25 cellular contexts compared by ENCODE assay signal in the genomic region with DNA sequence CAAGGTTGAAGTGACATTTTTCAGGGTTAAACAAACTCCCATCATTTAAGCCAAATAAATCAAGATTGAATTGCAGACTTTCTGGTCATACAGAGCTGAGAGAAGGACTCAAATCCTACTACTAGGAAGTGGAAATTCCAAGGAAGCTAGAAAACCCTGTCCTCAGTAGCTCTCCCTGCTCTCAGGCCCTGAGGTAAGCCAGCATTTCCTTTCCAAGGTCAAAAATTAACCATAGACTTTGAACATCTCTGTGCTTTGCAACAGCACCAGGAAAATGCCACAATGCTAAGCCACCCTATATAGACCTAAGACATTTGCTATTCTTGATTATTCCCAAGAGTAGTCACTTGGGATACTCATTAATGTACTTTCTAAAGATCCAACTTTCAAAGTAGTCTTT. TPM values are rescaled to one million over a fixed set of nuclear protein-coding genes. Genes with fewer than 3 reads are reported as not detected.
DNase-seq lines count a peak whose midpoint lies in the region; ATAC-seq, FAIRE-seq and TF ChIP-seq lines count a peak whose summit lies in the region.
"Had no signal": no experiment of that assay in that cellular context is flagged by ENCODE, and none has a peak within 500 bp of the region (broad histone marks: within the 10 kb centered on the region; RNA-seq: fewer than 3 reads in every experiment).

No MANE protein-coding gene starts in this region.

- DNase-seq in IMR-90: no peak
- no peak for DNase-seq in astrocyte (ENCODE audit: low read depth)
- DNase-seq in left lobe of liver (ENCODE audit: low spot score): no peak
- no peak for DNase-seq in trophoblast cell
- DNase-seq in breast epithelium (ENCODE audit: low spot score in 2 of 2): no peak
- no peak for DNase-seq in testis
- DNase-seq: activated CD4-positive, alpha-beta T cell treated with anti-CD3 and anti-CD28 coated beads, Interleukin-2, amount 10 ng/mL, durations not matched to agents 7 days and 5 days; activated naive CD4-positive, alpha-beta T cell treated with Interleukin-2 at 50 U/mL for 16 hours; activated T-cell treated with anti-CD3 and anti-CD28 coated beads, Interleukin-2, amount 50 U/mL, for 48 hours; adrenal gland; brain microvascular endothelial cell; Calu3; effector CD4-positive, alpha-beta T cell; naive thymus-derived CD4-positive, alpha-beta T cell; NCI-H146; NCI-H446; ovary; SIG-M5; spleen; SW 1271; T1000; WERI-Rb-1 had no signal

- H2BK12ac ChIP-seq in trophoblast cell (ENCODE audit: low read length): no peak overlapping the region

- H3K9me1 ChIP-seq in IMR-90 (ENCODE audit: insufficient read depth, low read length): peaks cover 25% of the 10 kb centered on the region

- no peak overlapping the region for H3K4me2 ChIP-seq in IMR-90 (ENCODE audit: low read depth, low read length)
- H3K4me2 ChIP-seq in astrocyte (ENCODE audit: low read length): no peak overlapping the region
- H3K4me2 ChIP-seq in trophoblast cell (ENCODE audit: low read length): no peak overlapping the region

- H2AFZ ChIP-seq in IMR-90 (replicated peaks; ENCODE audit: low read length, poor library complexity): no peak overlapping the region
- no peak overlapping the region for H2AFZ ChIP-seq in astrocyte (ENCODE audit: low read depth, low read length)
- no peak overlapping the region for H2AFZ ChIP-seq in trophoblast cell (ENCODE audit: insufficient read depth, low read length, poor library complexity)

- H3K27ac ChIP-seq in IMR-90 (ENCODE audit: insufficient read depth, low read length): no peak overlapping the region
- H3K27ac ChIP-seq in astrocyte (ENCODE audit: low read depth, low read length): no peak overlapping the region
- no peak overlapping the region for H3K27ac ChIP-seq in trophoblast cell (ENCODE audit: low read depth, low read length)
- H3K27ac ChIP-seq in breast epithelium: no peak overlapping the region
- no peak overlapping the region for H3K27ac ChIP-seq in testis
- H3K27ac ChIP-seq: adrenal gland, brain microvascular endothelial cell, ovary, WERI-Rb-1 had no signal

- intact Hi-C loops in IMR-90 (cut with micrococcal nuclease): no loop called here
- intact Hi-C loops in breast epithelium (cut with DNase I; ENCODE audit: low total_unique reads): no loop called here
- intact Hi-C loops in testis (cut with DNase I; ENCODE audit: low total_unique reads): no loop called here

- H3K36me3 ChIP-seq in IMR-90 (ENCODE audit: control insufficient read depth, insufficient read depth, low read length) (no peaks in the 10 kb centered on the region), astrocyte (ENCODE audit: insufficient read depth, low read length) (no peaks in the 10 kb centered on the region), trophoblast cell (ENCODE audit: control insufficient read depth in 1 of 2, insufficient read depth in 2 of 2, low read length in 2 of 2) (peaks cover 0 to 3% of the 10 kb centered on the region in 2 experiments), breast epithelium (no peaks in the 10 kb centered on the region), testis (ENCODE audit: low read depth, missing control alignments) (no peaks in the 10 kb centered on the region)
- H3K36me3 ChIP-seq: adrenal gland, brain microvascular endothelial cell, ovary, spleen, upper lobe of left lung, WERI-Rb-1 had no signal

- TF ChIP-seq POLR2A in IMR-90 (IDR thresholded peaks at IDR 0.05; ENCODE audit: low read depth, low read length) (no peak), breast epithelium (IDR thresholded peaks at IDR 0.05) (no peak), testis (IDR thresholded peaks at IDR 0.05) (no peak)

- H3K79me2 ChIP-seq in astrocyte (ENCODE audit: insufficient read depth, low read length): peaks cover 92% of the 10 kb centered on the region
- peaks cover 7% of the 10 kb centered on the region for H3K79me2 ChIP-seq in trophoblast cell (ENCODE audit: control insufficient read depth, insufficient read depth, low read length, poor library complexity)

- 0 out of 2 replicates have a peak overlapping the region, but pooled peaks have one; percentile 13 for H3K23ac ChIP-seq in IMR-90 (ENCODE audit: low read depth, low read length)
- H3K23ac ChIP-seq in trophoblast cell (ENCODE audit: low read length): no peak overlapping the region

- H3K56ac ChIP-seq in IMR-90 (ENCODE audit: extremely low read depth, insufficient read depth, low read length): no peak overlapping the region

- H2AK5ac ChIP-seq in IMR-90 (ENCODE audit: low read depth, low read length) (no peak overlapping the region), trophoblast cell (ENCODE audit: low read length) (no peak overlapping the region)

- H4K12ac ChIP-seq in trophoblast cell (ENCODE audit: low read depth, low read length): no peak overlapping the region

- POLR2A ChIA-PET in IMR-90 (lab: Charles Lee; ENCODE audit: unreplicated experiment): no interaction called here

- FAIRE-seq in astrocyte (lab: Jason Lieb, UNC): no peak

- no peaks in the 10 kb centered on the region for H3K9me3 Mint-ChIP-seq in astrocyte (ENCODE audit: unreplicated experiment)
- H3K9me3 Mint-ChIP-seq: activated CD4-positive, alpha-beta T cell treated with anti-CD3 and anti-CD28 coated beads, Interleukin-2, amount 10 ng/mL, durations not matched to agents 7 days and 5 days; CD14-positive monocyte; naive thymus-derived CD4-positive, alpha-beta T cell had no signal

- H3K4me3 Mint-ChIP-seq in astrocyte (ENCODE audit: unreplicated experiment): no peak overlapping the region
- H3K4me3 Mint-ChIP-seq: activated CD4-positive, alpha-beta T cell treated with anti-CD3 and anti-CD28 coated beads, Interleukin-2, amount 10 ng/mL, durations not matched to agents 7 days and 5 days; CD14-positive monocyte; naive thymus-derived CD4-positive, alpha-beta T cell had no signal

- dilution Hi-C loops in IMR-90 (cut with HindIII; ENCODE audit: low sequenced_read_pairs, unreplicated experiment): no loop called here

- H3K79me1 ChIP-seq in IMR-90 (ENCODE audit: low read depth in 1 of 2, low read length in 2 of 2) (peaks cover 13 to 82% of the 10 kb centered on the region in 2 experiments; a peak in 3 of 4 replicates), trophoblast cell (ENCODE audit: low read length) (no peaks in the 10 kb centered on the region)

- ATAC-seq in IMR-90 (ENCODE audit: low read depth) (no peak), left lobe of liver (peak; percentile 82), HG02852 (IDR thresholded peaks at IDR 0.05; ENCODE audit: unreplicated experiment) (no peak)
- ATAC-seq: naive thymus-derived CD4-positive, alpha-beta T cell had no signal

- H2BK5ac ChIP-seq in IMR-90 (ENCODE audit: low read depth, low read length, poor library complexity, severe bottlenecking) (no peak overlapping the region), trophoblast cell (ENCODE audit: low read depth, low read length, poor library complexity) (no peak overlapping the region)

- BruUV-seq in IMR-90 (replicated peaks; lab: Mats Ljungman, UMichigan): no TSS peak

- H4K91ac ChIP-seq in IMR-90 (ENCODE audit: insufficient read depth, low read depth, low read length) (no peak overlapping the region), trophoblast cell (ENCODE audit: low read depth, low read length) (no peak overlapping the region)

- H2BK15ac ChIP-seq in IMR-90 (ENCODE audit: low read depth, low read length): no peak overlapping the region

- H3K14ac ChIP-seq in IMR-90 (replicated peaks; ENCODE audit: low read depth, low read length) (no peak overlapping the region), trophoblast cell (ENCODE audit: low read length) (no peak overlapping the region)

- H3K4me3 ChIP-seq in IMR-90 (ENCODE audit: insufficient read depth, low read depth, low read length): no peak overlapping the region
- no peak overlapping the region for H3K4me3 ChIP-seq in astrocyte (ENCODE audit: insufficient read depth, low read depth, low read length)
- no peak overlapping the region for H3K4me3 ChIP-seq in trophoblast cell (ENCODE audit: low read depth, low read length)
- no peak overlapping the region for H3K4me3 ChIP-seq in breast epithelium
- no peak overlapping the region for H3K4me3 ChIP-seq in testis
- H3K4me3 ChIP-seq: adrenal gland, ovary, spleen, upper lobe of left lung had no signal

- H4K8ac ChIP-seq in IMR-90 (ENCODE audit: low read depth in 2 of 2, low read length in 2 of 2) (no peak overlapping the region), trophoblast cell (ENCODE audit: low read depth, low read length) (no peak overlapping the region)

- no peak overlapping the region for H3K18ac ChIP-seq in IMR-90 (ENCODE audit: low read depth, low read length)
- H3K18ac ChIP-seq in trophoblast cell (ENCODE audit: low read length): no peak overlapping the region

- no peak for TF ChIP-seq RAD21 in IMR-90 (IDR thresholded peaks at IDR 0.05; ENCODE audit: low read length)

- no peak overlapping the region for H4K5ac ChIP-seq in IMR-90 (ENCODE audit: low read depth, low read length)

- no peak overlapping the region for H2AK9ac ChIP-seq in IMR-90 (replicated peaks; ENCODE audit: low read depth, low read length, poor library complexity)

- CTCF ChIA-PET in IMR-90 (lab: Yijun Ruan, JAX): no interaction called here

- no peaks in the 10 kb centered on the region for H3K9me3 ChIP-seq in IMR-90 (ENCODE audit: control insufficient read depth, insufficient read depth, low read length)
- no peaks in the 10 kb centered on the region for H3K9me3 ChIP-seq in astrocyte (ENCODE audit: insufficient read depth, low read depth, low read length)
- H3K9me3 ChIP-seq in trophoblast cell (ENCODE audit: insufficient read depth, low read depth, low read length): no peaks in the 10 kb centered on the region
- H3K9me3 ChIP-seq in breast epithelium: no peaks in the 10 kb centered on the region
- no peaks in the 10 kb centered on the region for H3K9me3 ChIP-seq in testis
- H3K9me3 ChIP-seq: adrenal gland, ovary, spleen, upper lobe of left lung had no signal

- no peak for TF ChIP-seq CTCF in IMR-90 (conservative IDR thresholded peaks at IDR 0.05; ENCODE audit: low read depth, low read length)
- TF ChIP-seq CTCF in astrocyte (IDR thresholded peaks at IDR 0.05; ENCODE audit: insufficient read depth, low read depth, low read length): no peak
- TF ChIP-seq CTCF in breast epithelium (IDR thresholded peaks at IDR 0.05): no peak
- no peak for TF ChIP-seq CTCF in testis (IDR thresholded peaks at IDR 0.05)

- peaks cover 80% of the 10 kb centered on the region for H4K20me1 ChIP-seq in IMR-90 (ENCODE audit: insufficient read depth, low read length)
- H4K20me1 ChIP-seq in astrocyte (ENCODE audit: insufficient read depth, low read length): peaks cover 84% of the 10 kb centered on the region

- H3K27me3 ChIP-seq in IMR-90 (ENCODE audit: control insufficient read depth, insufficient read depth, low read length) (no peaks in the 10 kb centered on the region), astrocyte (ENCODE audit: insufficient read depth, low read length) (no peaks in the 10 kb centered on the region), trophoblast cell (ENCODE audit: insufficient read depth, low read length) (no peaks in the 10 kb centered on the region), breast epithelium (no peaks in the 10 kb centered on the region), testis (no peaks in the 10 kb centered on the region)
- H3K27me3 ChIP-seq: adrenal gland, brain microvascular endothelial cell, ovary, spleen, upper lobe of left lung had no signal

- H3K27ac Mint-ChIP-seq in astrocyte (ENCODE audit: unreplicated experiment): peak overlapping the region; percentile 58
- H3K27ac Mint-ChIP-seq: activated CD4-positive, alpha-beta T cell treated with anti-CD3 and anti-CD28 coated beads, Interleukin-2, amount 10 ng/mL, durations not matched to agents 7 days and 5 days; CD14-positive monocyte had no signal

- H2BK20ac ChIP-seq in IMR-90 (ENCODE audit: low read depth, low read length): no peak overlapping the region

- H3K36me3 Mint-ChIP-seq in astrocyte (ENCODE audit: low read depth, unreplicated experiment): no peaks in the 10 kb centered on the region
- H3K36me3 Mint-ChIP-seq: CD14-positive monocyte had no signal

- H3K4me1 Mint-ChIP-seq in astrocyte (ENCODE audit: low read depth, unreplicated experiment): peaks cover 59% of the 10 kb centered on the region

- H2BK120ac ChIP-seq in IMR-90 (ENCODE audit: low read depth, low read length) (no peak overlapping the region), trophoblast cell (ENCODE audit: insufficient read depth, low read length, poor library complexity) (no peak overlapping the region)

- H3K9ac ChIP-seq in IMR-90 (ENCODE audit: low read depth, low read length) (no peak overlapping the region), astrocyte (ENCODE audit: low read length) (no peak overlapping the region), trophoblast cell (ENCODE audit: low read length) (no peak overlapping the region)

- peaks cover 19% of the 10 kb centered on the region for H3K4me1 ChIP-seq in IMR-90 (ENCODE audit: control insufficient read depth, insufficient read depth, low read length)
- peaks cover 19% of the 10 kb centered on the region for H3K4me1 ChIP-seq in astrocyte (ENCODE audit: insufficient read depth, low read length)
- peaks cover 2 to 15% of the 10 kb centered on the region in 2 experiments for H3K4me1 ChIP-seq in trophoblast cell (ENCODE audit: control insufficient read depth in 1 of 2, insufficient read depth in 2 of 2, low read length in 2 of 2)
- peaks cover 3 to 6% of the 10 kb centered on the region in 2 donors for H3K4me1 ChIP-seq in breast epithelium
- peaks cover 4% of the 10 kb centered on the region for H3K4me1 ChIP-seq in testis

- in situ Hi-C loops in IMR-90 (cut with MboI; ENCODE audit: low sequenced_read_pairs): no loop called here

- no peaks in the 10 kb centered on the region for H3K27me3 Mint-ChIP-seq in astrocyte (ENCODE audit: low read depth, unreplicated experiment)
- H3K27me3 Mint-ChIP-seq: activated CD4-positive, alpha-beta T cell treated with anti-CD3 and anti-CD28 coated beads, Interleukin-2, amount 10 ng/mL, durations not matched to agents 7 days and 5 days; naive thymus-derived CD4-positive, alpha-beta T cell had no signal

- H3K4ac ChIP-seq in IMR-90 (ENCODE audit: low read depth, low read length): no peak overlapping the region
- H3K4ac ChIP-seq in trophoblast cell (ENCODE audit: low read depth, low read length): peak overlapping the region; percentile 75

RNA-seq across cellular contexts. Expression of a gene that starts 45.1 kb away (rescaled TPM):
- total RNA-seq in IMR-90 (2012; rRNA removed) (31.7 and 36.1 TPM in 2 replicates), astrocyte (77.1 and 82.2 TPM in 2 replicates), left lobe of liver (5.6 TPM), breast epithelium (10 to 100 TPM; 21.0 to 26.6 (median 24.6) TPM), testis (10 to 100 TPM; 20.3 to 36.2 TPM)
- polyA plus RNA-seq in IMR-90 (2012; rRNA removed) (12.9 and 13.1 TPM in 2 replicates), testis (ENCODE audit: insufficient read depth, low read depth, low replicate concordance) (14.4 TPM)
- 5.5 and 5.7 TPM in 2 replicates for polyA plus RNA-seq in IMR-90 (2012; cell fraction: cytosol; rRNA removed)
- 6.7 and 17.7 TPM in 2 replicates for polyA plus RNA-seq in IMR-90 (2012; cell fraction: nucleus; rRNA removed; ENCODE audit: low replicate concordance)
- 38.6 TPM in 2 replicates for polyA plus RNA-seq in trophoblast cell (2013)
